In the genomic region with DNA sequence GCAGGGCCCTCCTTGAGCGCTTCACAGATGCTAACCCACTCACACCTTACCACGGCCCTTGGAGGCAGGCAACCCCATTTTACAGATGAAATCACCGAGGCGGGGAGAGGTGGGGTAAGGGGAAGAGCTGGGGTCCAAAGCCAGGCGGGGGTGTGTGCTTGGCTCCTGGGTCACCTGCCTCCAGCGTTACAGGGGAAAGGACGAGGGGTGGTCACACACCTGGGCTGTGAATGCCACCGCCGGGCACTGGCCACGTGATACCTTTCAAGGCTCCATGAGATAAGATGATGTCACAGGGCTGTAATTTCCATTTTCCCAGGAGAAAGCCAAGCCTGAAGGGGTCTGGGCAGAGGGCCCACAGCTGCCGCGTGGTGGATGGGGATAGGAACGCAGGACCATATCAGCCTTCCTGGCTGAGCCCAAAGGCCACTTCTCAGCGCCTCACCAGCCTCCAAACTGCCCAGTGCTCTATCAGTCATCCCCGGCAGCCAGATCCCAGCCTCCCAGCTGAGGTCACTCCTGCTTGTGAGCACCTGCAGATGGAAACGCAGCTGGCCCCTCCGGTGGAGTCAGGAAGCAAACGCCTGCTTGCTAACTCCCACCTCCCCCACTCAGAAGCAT, we compare ENCODE assay signal across 10 cellular contexts.
A peak's percentile ranks its signal among the peaks of the same experiment; 100 is the strongest.
DNase-seq lines count a peak whose midpoint lies in the region; ATAC-seq and TF ChIP-seq lines count a peak whose summit lies in the region.
"Had no signal": no experiment of that assay in that cellular context is flagged by ENCODE, and none has a peak within 500 bp of the region (broad histone marks: within the 10 kb centered on the region; RNA-seq: fewer than 3 reads in every experiment).

No MANE protein-coding gene starts in this region.

- no peaks in the 10 kb centered on the region for H3K9me3 ChIP-seq in Karpas-422 (ENCODE audit: low read length)
- no peaks in the 10 kb centered on the region for H3K9me3 ChIP-seq in gastroesophageal sphincter

- H3K36me3 ChIP-seq in Karpas-422 (ENCODE audit: insufficient read depth, low read length): no peaks in the 10 kb centered on the region
- H3K36me3 ChIP-seq in gastroesophageal sphincter: no peaks in the 10 kb centered on the region

- H3K4me3 ChIP-seq in Karpas-422 (ENCODE audit: low read length): no peak overlapping the region
- H3K4me3 ChIP-seq in gastroesophageal sphincter: no peak overlapping the region

- DNase-seq in COR-L47 (lab: John Stamatoyannopoulos, UW) (peak; percentile 83), Karpas-422 (no peak), NCI-H510A (lab: John Stamatoyannopoulos, UW) (peak; percentile 83), glomerular visceral epithelial cell (ENCODE audit: extremely low spot score) (peak; percentile 13), cerebellum (ENCODE audit: low spot score) (no peak)
- DNase-seq in activated CD4-positive, alpha-beta T cell treated with anti-CD3 and anti-CD28 coated beads, Interleukin-2, amount 50 U/mL, for 48 hours: no peak
- DNase-seq: CD8-positive, alpha-beta T cell; IMR-90 had no signal

- H3K27me3 ChIP-seq in Karpas-422 (ENCODE audit: low read length) (no peaks in the 10 kb centered on the region), gastroesophageal sphincter (peaks cover 84% of the 10 kb centered on the region)

- H3K4me2 ChIP-seq in Karpas-422 (ENCODE audit: low read depth, low read length, poor library complexity, severe bottlenecking): peak overlapping the region; percentile 72

- no peak overlapping the region; the same call in 1 of the 2 replicates for H3K27ac ChIP-seq in Karpas-422 (ENCODE audit: low read length)
- no peak overlapping the region for H3K27ac ChIP-seq in gastroesophageal sphincter

- no peak for TF ChIP-seq POLR2A in gastroesophageal sphincter (IDR thresholded peaks at IDR 0.05)

- ATAC-seq in gastroesophageal sphincter (no peak), HG03378 (IDR thresholded peaks at IDR 0.05; ENCODE audit: unreplicated experiment) (no peak)
- ATAC-seq: CD8-positive, alpha-beta T cell had no signal

- peaks cover 48% of the 10 kb centered on the region for H3K4me1 ChIP-seq in Karpas-422 (ENCODE audit: low read length)
- no peaks in the 10 kb centered on the region for H3K4me1 ChIP-seq in gastroesophageal sphincter

- no peaks in the 10 kb centered on the region for H3K79me2 ChIP-seq in Karpas-422 (ENCODE audit: low read length)

- WGBS in gastroesophageal sphincter (ENCODE audit: low coverage in 1 of 2), 2 donors: 35 to 80% methylated on average over 1 to 8 of the region's 18 CpGs

- no peaks in the 10 kb centered on the region for H3K9me2 ChIP-seq in Karpas-422 (replicated peaks; ENCODE audit: insufficient read depth, low read length)

- H4K20me1 ChIP-seq in Karpas-422 (ENCODE audit: insufficient read depth, low read depth, low read length): no peaks in the 10 kb centered on the region

- no peak overlapping the region for H2AFZ ChIP-seq in Karpas-422 (ENCODE audit: low read length)

- TF ChIP-seq EP300 in gastroesophageal sphincter (IDR thresholded peaks at IDR 0.05): no peak

- TF ChIP-seq CTCF in gastroesophageal sphincter (IDR thresholded peaks at IDR 0.05): no peak

- no peak overlapping the region for H3K9ac ChIP-seq in Karpas-422 (ENCODE audit: low read length)

Comparison
In these comparisons a context has a peak if more than half of its experiments do, and no peak if none do; other contexts are left out.
1. DNase-seq: peak in COR-L47 (single experiment), NCI-H510A (single experiment) and glomerular visceral epithelial cell (single experiment); none in Karpas-422 (single experiment), cerebellum (single experiment) and activated CD4-positive, alpha-beta T cell treated with anti-CD3 and anti-CD28 coated beads, Interleukin-2, amount 50 U/mL, for 48 hours (0 of 2).